1 cellular context compared by ENCODE assay signal in the genomic region with DNA sequence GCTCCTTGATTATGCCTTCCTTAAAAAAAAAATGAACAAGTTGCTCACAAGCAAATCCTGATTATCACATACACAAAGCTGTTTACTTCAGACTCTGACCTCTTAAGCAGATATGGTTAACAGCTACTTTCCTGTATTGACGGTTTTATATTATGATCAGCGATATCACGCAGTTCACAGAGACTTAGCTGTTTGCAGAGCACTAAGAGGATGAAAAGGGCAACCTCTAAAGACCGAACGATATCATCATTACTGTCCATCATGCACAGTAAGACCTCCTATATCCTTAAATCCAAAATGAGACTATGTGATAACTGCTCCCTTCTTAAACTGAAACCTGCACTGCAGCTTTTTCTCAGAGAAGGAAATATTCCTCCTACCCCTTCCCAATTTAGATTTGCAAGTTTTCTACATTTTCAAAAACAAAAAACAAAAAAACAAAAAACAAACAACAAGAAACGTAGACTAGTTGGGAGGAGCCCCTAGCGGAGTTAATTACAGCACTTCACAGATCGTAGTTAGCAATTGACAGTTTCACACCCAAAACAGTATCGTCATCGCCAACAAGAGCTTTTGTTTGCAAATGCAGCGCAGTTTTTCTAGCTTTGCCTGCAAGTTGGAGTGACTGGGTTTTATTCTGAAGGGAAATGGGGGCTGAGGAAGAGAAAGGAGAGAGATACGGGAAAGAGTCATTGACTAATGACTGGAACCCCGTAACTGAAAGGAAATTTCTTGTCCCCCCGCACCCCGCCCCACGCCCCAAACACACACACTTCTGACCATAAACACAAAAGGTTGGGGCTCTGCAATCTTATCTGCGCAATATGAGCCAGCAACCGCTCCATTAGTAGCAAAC.
TF ChIP-seq lines count a peak whose summit lies in the region.

No MANE protein-coding gene starts in this region.

TF ChIP-seq in GM23338, 12 proteins besides CTCF, POLR2A, EP300 and RAD21 (continued from another document):
- TF ChIP-seq, protein P1, sequence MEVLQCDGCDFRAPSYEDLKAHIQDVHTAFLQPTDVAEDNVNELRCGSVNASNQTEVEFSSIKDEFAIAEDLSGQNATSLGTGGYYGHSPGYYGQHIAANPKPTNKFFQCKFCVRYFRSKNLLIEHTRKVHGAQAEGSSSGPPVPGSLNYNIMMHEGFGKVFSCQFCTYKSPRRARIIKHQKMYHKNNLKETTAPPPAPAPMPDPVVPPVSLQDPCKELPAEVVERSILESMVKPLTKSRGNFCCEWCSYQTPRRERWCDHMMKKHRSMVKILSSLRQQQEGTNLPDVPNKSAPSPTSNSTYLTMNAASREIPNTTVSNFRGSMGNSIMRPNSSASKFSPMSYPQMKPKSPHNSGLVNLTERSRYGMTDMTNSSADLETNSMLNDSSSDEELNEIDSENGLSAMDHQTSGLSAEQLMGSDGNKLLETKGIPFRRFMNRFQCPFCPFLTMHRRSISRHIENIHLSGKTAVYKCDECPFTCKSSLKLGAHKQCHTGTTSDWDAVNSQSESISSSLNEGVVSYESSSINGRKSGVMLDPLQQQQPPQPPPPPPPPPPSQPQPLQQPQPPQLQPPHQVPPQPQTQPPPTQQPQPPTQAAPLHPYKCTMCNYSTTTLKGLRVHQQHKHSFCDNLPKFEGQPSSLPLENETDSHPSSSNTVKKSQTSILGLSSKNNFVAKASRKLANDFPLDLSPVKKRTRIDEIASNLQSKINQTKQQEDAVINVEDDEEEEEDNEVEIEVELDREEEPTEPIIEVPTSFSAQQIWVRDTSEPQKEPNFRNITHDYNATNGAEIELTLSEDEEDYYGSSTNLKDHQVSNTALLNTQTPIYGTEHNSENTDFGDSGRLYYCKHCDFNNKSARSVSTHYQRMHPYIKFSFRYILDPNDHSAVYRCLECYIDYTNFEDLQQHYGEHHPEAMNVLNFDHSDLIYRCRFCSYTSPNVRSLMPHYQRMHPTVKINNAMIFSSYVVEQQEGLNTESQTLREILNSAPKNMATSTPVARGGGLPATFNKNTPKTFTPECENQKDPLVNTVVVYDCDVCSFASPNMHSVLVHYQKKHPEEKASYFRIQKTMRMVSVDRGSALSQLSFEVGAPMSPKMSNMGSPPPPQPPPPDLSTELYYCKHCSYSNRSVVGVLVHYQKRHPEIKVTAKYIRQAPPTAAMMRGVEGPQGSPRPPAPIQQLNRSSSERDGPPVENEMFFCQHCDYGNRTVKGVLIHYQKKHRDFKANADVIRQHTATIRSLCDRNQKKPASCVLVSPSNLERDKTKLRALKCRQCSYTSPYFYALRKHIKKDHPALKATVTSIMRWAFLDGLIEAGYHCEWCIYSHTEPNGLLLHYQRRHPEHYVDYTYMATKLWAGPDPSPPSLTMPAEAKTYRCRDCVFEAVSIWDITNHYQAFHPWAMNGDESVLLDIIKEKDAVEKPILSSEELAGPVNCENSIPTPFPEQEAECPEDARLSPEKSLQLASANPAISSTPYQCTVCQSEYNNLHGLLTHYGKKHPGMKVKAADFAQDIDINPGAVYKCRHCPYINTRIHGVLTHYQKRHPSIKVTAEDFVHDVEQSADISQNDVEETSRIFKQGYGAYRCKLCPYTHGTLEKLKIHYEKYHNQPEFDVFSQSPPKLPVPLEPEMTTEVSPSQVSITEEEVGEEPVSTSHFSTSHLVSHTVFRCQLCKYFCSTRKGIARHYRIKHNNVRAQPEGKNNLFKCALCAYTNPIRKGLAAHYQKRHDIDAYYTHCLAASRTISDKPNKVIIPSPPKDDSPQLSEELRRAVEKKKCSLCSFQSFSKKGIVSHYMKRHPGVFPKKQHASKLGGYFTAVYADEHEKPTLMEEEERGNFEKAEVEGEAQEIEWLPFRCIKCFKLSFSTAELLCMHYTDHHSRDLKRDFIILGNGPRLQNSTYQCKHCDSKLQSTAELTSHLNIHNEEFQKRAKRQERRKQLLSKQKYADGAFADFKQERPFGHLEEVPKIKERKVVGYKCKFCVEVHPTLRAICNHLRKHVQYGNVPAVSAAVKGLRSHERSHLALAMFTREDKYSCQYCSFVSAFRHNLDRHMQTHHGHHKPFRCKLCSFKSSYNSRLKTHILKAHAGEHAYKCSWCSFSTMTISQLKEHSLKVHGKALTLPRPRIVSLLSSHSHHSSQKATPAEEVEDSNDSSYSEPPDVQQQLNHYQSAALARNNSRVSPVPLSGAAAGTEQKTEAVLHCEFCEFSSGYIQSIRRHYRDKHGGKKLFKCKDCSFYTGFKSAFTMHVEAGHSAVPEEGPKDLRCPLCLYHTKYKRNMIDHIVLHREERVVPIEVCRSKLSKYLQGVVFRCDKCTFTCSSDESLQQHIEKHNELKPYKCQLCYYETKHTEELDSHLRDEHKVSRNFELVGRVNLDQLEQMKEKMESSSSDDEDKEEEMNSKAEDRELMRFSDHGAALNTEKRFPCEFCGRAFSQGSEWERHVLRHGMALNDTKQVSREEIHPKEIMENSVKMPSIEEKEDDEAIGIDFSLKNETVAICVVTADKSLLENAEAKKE (CRISPR knock-in tag; IDR thresholded peaks at IDR 0.05), result no peak
- TF ChIP-seq NANOG (IDR thresholded peaks at IDR 0.05; ENCODE audit: borderline replicate concordance), result no peak
- TF ChIP-seq ZNF114 (CRISPR knock-in tag; IDR thresholded peaks at IDR 0.05), result no peak
- no peak for TF ChIP-seq EZH2phosphoT487 (IDR thresholded peaks at IDR 0.05; ENCODE audit: unreplicated experiment)
- no peak for TF ChIP-seq POLR2AphosphoS5 (IDR thresholded peaks at IDR 0.05; ENCODE audit: low read depth)
TF ChIP-seq in GM23338: peak in this region for 0.
